ENCODE assay signal across 24 cellular contexts in the genomic region with DNA sequence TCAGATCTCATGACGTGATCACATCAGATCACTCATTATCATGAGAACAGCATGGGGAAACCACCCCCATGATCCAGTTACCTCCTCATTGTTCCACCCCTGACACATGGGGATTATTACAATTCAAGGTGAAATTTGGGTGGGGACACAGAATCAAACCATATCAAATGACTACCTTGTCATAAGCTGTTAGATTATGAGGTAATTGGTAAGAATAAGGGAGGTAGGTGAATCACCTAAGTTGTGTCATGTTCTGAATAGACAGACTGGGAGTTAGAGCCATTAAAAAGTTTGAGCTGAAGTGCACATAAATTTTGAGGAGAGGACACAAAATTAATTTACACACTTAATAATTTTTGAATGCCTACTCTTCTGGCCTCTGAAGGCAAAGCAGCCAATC. TPM values are rescaled to one million over a fixed set of nuclear protein-coding genes. Genes with fewer than 3 reads are reported as not detected.
"Had no signal": no experiment of that assay in that cellular context is flagged by ENCODE, and none has a peak within 500 bp of the region (broad histone marks: within the 10 kb centered on the region; RNA-seq: fewer than 3 reads in every experiment).

No MANE protein-coding gene starts in this region.

- H3K27ac ChIP-seq: left ventricle myocardium inferior, ovary, right atrium auricular region, right lobe of liver, tibial nerve, upper lobe of left lung, vagina had no signal

- H3K4me3 ChIP-seq: left ventricle myocardium inferior, lung, mucosa of descending colon, ovary, right atrium auricular region, right lobe of liver, smooth muscle cell, tibial nerve, upper lobe of left lung, vagina had no signal

- H3K27me3 Mint-ChIP-seq: memory B cell; naive thymus-derived CD4-positive, alpha-beta T cell; natural killer cell treated with Interleukin-12 subunit alpha and Interleukin-12 subunit beta and Interleukin-15 and Interleukin-18, amount 100 ng/mL, for 72 hours; progenitor cell of endocrine pancreas; stimulated activated memory B cell treated with anti-CD40 and anti-IgM and Interleukin-4, amounts not matched to agents 10 μg/mL and 1 μg/mL and 100 μg/mL, for 72 hours; stimulated activated naive CD8-positive, alpha-beta T cell treated with anti-CD3 and anti-CD28 coated beads, Interleukin-15, amount 100 ng/mL, for 72 hours had no signal

- DNase-seq: islet precursor cell; left ventricle myocardium inferior; midbrain; mucosa of descending colon; naive thymus-derived CD4-positive, alpha-beta T cell; ovary; right lobe of liver; stimulated activated CD4-positive, alpha-beta T cell treated with anti-CD3 and anti-CD28 coated beads, Interleukin-1b, Interleukin-23, amount 100 ng/mL, for 48 hours; stimulated activated CD4-positive, alpha-beta T cell treated with anti-CD3 and anti-CD28 coated beads, Interleukin-2, amount 100 ng/mL, for 48 hours; stimulated activated CD4-positive, alpha-beta T cell treated with anti-CD3 and anti-CD28 coated beads, Interleukin-4, amount 100 ng/mL, for 4 hours; stimulated activated CD8-positive, alpha-beta memory T cell treated with anti-CD3 and anti-CD28 coated beads, Interleukin-4, amount 100 ng/mL, for 48 hours; stimulated activated naive CD4-positive, alpha-beta T cell treated with Interleukin-2 at 50 U/mL for 16 hours; stimulated activated naive CD8-positive, alpha-beta T cell treated with anti-CD3 and anti-CD28 coated beads, Interleukin-15, amount 100 ng/mL, for 72 hours; substantia nigra; upper lobe of left lung had no signal

- H3K4me1 Mint-ChIP-seq: memory B cell; stimulated activated memory B cell treated with anti-CD40 and anti-IgM and Interleukin-4, amounts not matched to agents 10 μg/mL and 1 μg/mL and 100 μg/mL, for 72 hours; stimulated activated naive CD8-positive, alpha-beta T cell treated with anti-CD3 and anti-CD28 coated beads, Interleukin-15, amount 100 ng/mL, for 72 hours had no signal

- ATAC-seq: mucosa of descending colon; naive thymus-derived CD4-positive, alpha-beta T cell; natural killer cell treated with Interleukin-12 subunit alpha and Interleukin-12 subunit beta and Interleukin-15 and Interleukin-18, amount 100 ng/mL, for 72 hours; right lobe of liver; stimulated activated memory B cell treated with anti-CD40 and anti-IgM and Interleukin-4, amounts not matched to agents 10 μg/mL and 1 μg/mL and 100 μg/mL, for 72 hours; stimulated activated naive CD8-positive, alpha-beta T cell treated with anti-CD3 and anti-CD28 coated beads, Interleukin-15, amount 100 ng/mL, for 72 hours had no signal

- H3K4me3 Mint-ChIP-seq: memory B cell; naive thymus-derived CD4-positive, alpha-beta T cell; natural killer cell treated with Interleukin-12 subunit alpha and Interleukin-12 subunit beta and Interleukin-15 and Interleukin-18, amount 100 ng/mL, for 72 hours; stimulated activated memory B cell treated with anti-CD40 and anti-IgM and Interleukin-4, amounts not matched to agents 10 μg/mL and 1 μg/mL and 100 μg/mL, for 72 hours; stimulated activated naive CD8-positive, alpha-beta T cell treated with anti-CD3 and anti-CD28 coated beads, Interleukin-15, amount 100 ng/mL, for 72 hours had no signal

- H3K36me3 ChIP-seq: left ventricle myocardium inferior, ovary, right atrium auricular region, right lobe of liver, upper lobe of left lung, vagina had no signal

- H3K9me3 ChIP-seq: left ventricle myocardium inferior, mucosa of descending colon, right atrium auricular region, right lobe of liver, tibial nerve, upper lobe of left lung, vagina had no signal

- H3K4me1 ChIP-seq: left ventricle myocardium inferior, right atrium auricular region, right lobe of liver, tibial nerve, upper lobe of left lung, vagina had no signal

- H3K9me3 Mint-ChIP-seq: natural killer cell treated with Interleukin-12 subunit alpha and Interleukin-12 subunit beta and Interleukin-15 and Interleukin-18, amount 100 ng/mL, for 72 hours had no signal

- H3K27me3 ChIP-seq: ovary, right atrium auricular region, right lobe of liver, tibial nerve, upper lobe of left lung, vagina had no signal

RNA-seq across cellular contexts. Expression of a gene that starts 24.7 kb away (rescaled TPM):
- total RNA-seq: smooth muscle cell, vagina had no signal
